ENCODE assay signal across 8 cellular contexts in genomic region chr12:132560831-132561783, GRCh38. TPM values are rescaled to one million over a fixed set of nuclear protein-coding genes. Genes with fewer than 3 reads are reported as not detected.
A peak's percentile ranks its signal among the peaks of the same experiment; 100 is the strongest.
DNase-seq lines count a peak whose midpoint lies in the region; ATAC-seq, FAIRE-seq and TF ChIP-seq lines count a peak whose summit lies in the region.

No MANE protein-coding gene starts in this region.

- peak overlapping the region; percentile 97 for H3K9ac ChIP-seq in neuronal stem cell (ENCODE audit: low read depth, low read length, poor library complexity)

- H3K27ac ChIP-seq in neuronal stem cell (replicated peaks; ENCODE audit: low read length): no peak overlapping the region
- no peak overlapping the region for H3K27ac ChIP-seq in thoracic aorta

- H3K36me3 Mint-ChIP-seq in IgD-negative memory B cell: no peaks in the 10 kb centered on the region

- no peaks in the 10 kb centered on the region for H3K9me3 Mint-ChIP-seq in IgD-negative memory B cell

- H3K36me3 ChIP-seq in neuronal stem cell (replicated peaks in 1 of 2; ENCODE audit: control insufficient read depth in 2 of 2, insufficient read depth in 2 of 2, low read length in 2 of 2) (peaks cover 7 to 20% of the 10 kb centered on the region in 2 donors), thoracic aorta (no peaks in the 10 kb centered on the region)

- WGBS in neuronal stem cell (ENCODE audit: extremely low coverage in 2 of 2, insufficient read length in 2 of 2, insufficient replicate concordance in 1 of 2), 2 donors: no CpG with 5 or more reads among the region's 38 CpGs

- peaks cover 0 to 3% (median 0%) of the 10 kb centered on the region in 3 experiments for H3K27me3 ChIP-seq in neuronal stem cell (ENCODE audit: control insufficient read depth in 3 of 3, insufficient read depth in 3 of 3, low read depth in 1 of 3, low read length in 3 of 3)
- no peaks in the 10 kb centered on the region for H3K27me3 ChIP-seq in thoracic aorta (replicated peaks; ENCODE audit: insufficient read depth)

- H2BK5ac ChIP-seq in neuronal stem cell (ENCODE audit: low read length): peak overlapping the region; percentile 70

- ATAC-seq in thoracic aorta (ENCODE audit: insufficient number of reproducible peaks, low FRiP score, low read depth) (no peak), HG02678 (IDR thresholded peaks at IDR 0.05; ENCODE audit: unreplicated experiment) (no peak)

- H3K27ac Mint-ChIP-seq in IgD-negative memory B cell: peak overlapping the region; percentile 64 to 71 (median 70)

- H3K14ac ChIP-seq in neuronal stem cell (ENCODE audit: low read length): peak overlapping the region; percentile 91

- peak overlapping the region; percentile 2 for H2BK15ac ChIP-seq in neuronal stem cell (ENCODE audit: low read length)

- H2AFZ ChIP-seq in neuronal stem cell (ENCODE audit: low read length): peak overlapping the region; percentile 87

- H3K27me3 Mint-ChIP-seq in IgD-negative memory B cell: no peaks in the 10 kb centered on the region

- H3K79me1 ChIP-seq in neuronal stem cell (ENCODE audit: low read depth, low read length): peaks cover 33% of the 10 kb centered on the region

- FAIRE-seq in D721Med (lab: Jason Lieb, UNC): no peak

- peak; percentile 76 for TF ChIP-seq CTCF in D721Med (IDR thresholded peaks at IDR 0.05; ENCODE audit: insufficient read depth, missing control alignments)
- peak; percentile 50 for TF ChIP-seq CTCF in fibroblast of mammary gland (conservative IDR thresholded peaks at IDR 0.05; ENCODE audit: control insufficient read depth, insufficient read depth, low read depth, low read length)
- peak; percentile 39 for TF ChIP-seq CTCF in thoracic aorta (IDR thresholded peaks at IDR 0.05)

- peak overlapping the region; percentile 76 to 96 (median 87) for H3K4me3 Mint-ChIP-seq in IgD-negative memory B cell

- H3K18ac ChIP-seq in neuronal stem cell (ENCODE audit: low read length): peak overlapping the region; percentile 95

- peak overlapping the region; percentile 92 for H2BK12ac ChIP-seq in neuronal stem cell (ENCODE audit: low read length)

- H3K9me3 ChIP-seq in neuronal stem cell (replicated peaks in 1 of 2; ENCODE audit: control insufficient read depth in 2 of 2, insufficient read depth in 1 of 2, low read depth in 1 of 2, low read length in 2 of 2) (peaks cover 0 to 3% of the 10 kb centered on the region in 2 donors), thoracic aorta (no peaks in the 10 kb centered on the region)

- H2BK120ac ChIP-seq in neuronal stem cell (ENCODE audit: low read depth, low read length): peak overlapping the region; percentile 83

- peaks cover 7 to 17% (median 13%) of the 10 kb centered on the region in 3 donors for H3K4me1 Mint-ChIP-seq in IgD-negative memory B cell

- no peak overlapping the region for H4K8ac ChIP-seq in neuronal stem cell (ENCODE audit: low read depth, low read length)

- no peak overlapping the region for H4K91ac ChIP-seq in neuronal stem cell (ENCODE audit: low read depth, low read length, poor library complexity)

- H3K4me3 ChIP-seq in fibroblast of mammary gland (ENCODE audit: control insufficient read depth, low read depth, low read length) (peak overlapping the region; percentile 46), neuronal stem cell (ENCODE audit: low read length in 2 of 2) (peak overlapping the region; percentile 72 to 95), thoracic aorta (peak overlapping the region; percentile 79)

- DNase-seq in D721Med (ENCODE audit: insufficient read length, low spot score): peak; percentile 96
- DNase-seq in OCI-M1 (lab: John Stamatoyannopoulos, UW): peak; percentile 85
- peak; percentile 71 for DNase-seq in activated T-cell treated with anti-CD3 and anti-CD28 coated beads for 48 hours (ENCODE audit: low read depth)
- DNase-seq in fibroblast of mammary gland (ENCODE audit: low read depth): peak; percentile 40
- peak; percentile 78 for DNase-seq in neuronal stem cell (ENCODE audit: low spot score)
- no peak for DNase-seq in thoracic aorta (ENCODE audit: low spot score)

- H3K4ac ChIP-seq in neuronal stem cell (ENCODE audit: low read length): peak overlapping the region; percentile 96

- peak overlapping the region; percentile 92 for H2AK5ac ChIP-seq in neuronal stem cell (ENCODE audit: low read depth, low read length)

- peak overlapping the region; percentile 90 for H3K4me2 ChIP-seq in neuronal stem cell (ENCODE audit: insufficient read depth, low read length, poor library complexity, severe bottlenecking)

- H3K4me1 ChIP-seq in neuronal stem cell (ENCODE audit: control insufficient read depth in 2 of 2, insufficient read depth in 1 of 2, low read depth in 1 of 2, low read length in 2 of 2) (peaks cover 14 to 15% of the 10 kb centered on the region in 2 donors), thoracic aorta (ENCODE audit: control insufficient read depth in 1 of 2, low read depth in 2 of 2) (peaks cover 3 to 22% of the 10 kb centered on the region in 2 donors)

- peak overlapping the region; percentile 83 for H3K23ac ChIP-seq in neuronal stem cell (ENCODE audit: low read depth, low read length, poor library complexity)

RNA-seq across cellular contexts. Expression of gene LRCOL1, which starts 49.3 kb away (rescaled TPM):
- not detected for polyA plus RNA-seq in IgD-negative memory B cell
- 0.46 TPM for polyA plus RNA-seq in neuronal stem cell (2013, experiment 1 of 2)
- 0.55 TPM for polyA plus RNA-seq in neuronal stem cell (2013, experiment 2 of 2)
- total RNA-seq in thoracic aorta: not detected

RNA-seq across cellular contexts. Expression of gene P2RX2, which starts 57.5 kb away (rescaled TPM):
- not detected for polyA plus RNA-seq in IgD-negative memory B cell
- polyA plus RNA-seq in neuronal stem cell (2013, experiment 1 of 2): 0.14 TPM
- polyA plus RNA-seq in neuronal stem cell (2013, experiment 2 of 2): 0.11 TPM
- total RNA-seq in thoracic aorta: not detected
